1 cellular context compared by ENCODE assay signal in genomic region chr6:2124260-2124709, GRCh38.
A peak's percentile ranks its signal among the peaks of the same experiment; 100 is the strongest.
TF ChIP-seq lines count a peak whose summit lies in the region.

No MANE protein-coding gene starts in this region.

TF ChIP-seq in HEK293, 187 proteins besides CTCF, POLR2A, EP300 and RAD21 (continued from another document and continues in another):
- TF ChIP-seq ZNF514 (tag by site-specific recombination; IDR thresholded peaks at IDR 0.05) = no peak
- no peak for TF ChIP-seq ZNF654 (tag by site-specific recombination; IDR thresholded peaks at IDR 0.05; ENCODE audit: low read depth)
- peak; percentile 83 for TF ChIP-seq PRDM10 (tag by site-specific recombination; IDR thresholded peaks at IDR 0.05)
- no peak for TF ChIP-seq ZNF140 (tag by site-specific recombination; IDR thresholded peaks at IDR 0.05)
- TF ChIP-seq ZNF335 (tag by site-specific recombination; conservative IDR thresholded peaks at IDR 0.05) = no peak
- TF ChIP-seq ZIC2 (tag by site-specific recombination; IDR thresholded peaks at IDR 0.05) = peak; percentile 61
- TF ChIP-seq ZNF791 (tag by site-specific recombination; IDR thresholded peaks at IDR 0.05) = no peak
- no peak for TF ChIP-seq ZXDB (tag by site-specific recombination; IDR thresholded peaks at IDR 0.05)
- no peak for TF ChIP-seq ZBTB7A (tag by site-specific recombination; IDR thresholded peaks at IDR 0.05; ENCODE audit: low read depth)
- no peak for TF ChIP-seq ZNF10 (tag by site-specific recombination; IDR thresholded peaks at IDR 0.05)
- TF ChIP-seq, protein P1, sequence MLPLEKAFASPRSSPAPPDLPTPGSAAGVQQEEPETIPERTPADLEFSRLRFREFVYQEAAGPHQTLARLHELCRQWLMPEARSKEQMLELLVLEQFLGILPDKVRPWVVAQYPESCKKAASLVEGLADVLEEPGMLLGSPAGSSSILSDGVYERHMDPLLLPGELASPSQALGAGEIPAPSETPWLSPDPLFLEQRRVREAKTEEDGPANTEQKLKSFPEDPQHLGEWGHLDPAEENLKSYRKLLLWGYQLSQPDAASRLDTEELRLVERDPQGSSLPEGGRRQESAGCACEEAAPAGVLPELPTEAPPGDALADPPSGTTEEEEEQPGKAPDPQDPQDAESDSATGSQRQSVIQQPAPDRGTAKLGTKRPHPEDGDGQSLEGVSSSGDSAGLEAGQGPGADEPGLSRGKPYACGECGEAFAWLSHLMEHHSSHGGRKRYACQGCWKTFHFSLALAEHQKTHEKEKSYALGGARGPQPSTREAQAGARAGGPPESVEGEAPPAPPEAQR (tag by site-specific recombination; IDR thresholded peaks at IDR 0.05) = no peak
- TF ChIP-seq ZNF76 (tag by site-specific recombination; IDR thresholded peaks at IDR 0.05; ENCODE audit: borderline replicate concordance, low read depth) = no peak
- no peak for TF ChIP-seq ZFP3 (tag by site-specific recombination; IDR thresholded peaks at IDR 0.05; ENCODE audit: low read depth)
- TF ChIP-seq, protein P2, sequence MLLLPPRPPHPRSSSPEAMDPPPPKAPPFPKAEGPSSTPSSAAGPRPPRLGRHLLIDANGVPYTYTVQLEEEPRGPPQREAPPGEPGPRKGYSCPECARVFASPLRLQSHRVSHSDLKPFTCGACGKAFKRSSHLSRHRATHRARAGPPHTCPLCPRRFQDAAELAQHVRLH (tag by site-specific recombination; IDR thresholded peaks at IDR 0.05) = no peak
- no peak for TF ChIP-seq HOXA7 (CRISPR knock-in tag; IDR thresholded peaks at IDR 0.05; ENCODE audit: borderline replicate concordance)
- 0 out of 2 replicates have a peak, but pooled peaks have one; percentile 24 for TF ChIP-seq EGR2 (tag by site-specific recombination; IDR thresholded peaks at IDR 0.05; ENCODE audit: low read depth)
- no peak for TF ChIP-seq SCRT1 (tag by site-specific recombination; IDR thresholded peaks at IDR 0.05; ENCODE audit: borderline replicate concordance)
- TF ChIP-seq ZSCAN4 (tag by site-specific recombination; IDR thresholded peaks at IDR 0.05) = no peak
- TF ChIP-seq PRDM1 (tag by site-specific recombination; IDR thresholded peaks at IDR 0.05) = no peak
- no peak for TF ChIP-seq ZNF843 (tag by site-specific recombination; IDR thresholded peaks at IDR 0.05)
- no peak for TF ChIP-seq ZNF280C (tag by site-specific recombination; IDR thresholded peaks at IDR 0.05)
- no peak for TF ChIP-seq SP3 (tag by site-specific recombination; IDR thresholded peaks at IDR 0.05)
- 0 out of 2 replicates have a peak, but pooled peaks have one; percentile 46 for TF ChIP-seq TRIM28 (IDR thresholded peaks at IDR 0.05; ENCODE audit: borderline replicate concordance, low read length)
- TF ChIP-seq, protein P3, sequence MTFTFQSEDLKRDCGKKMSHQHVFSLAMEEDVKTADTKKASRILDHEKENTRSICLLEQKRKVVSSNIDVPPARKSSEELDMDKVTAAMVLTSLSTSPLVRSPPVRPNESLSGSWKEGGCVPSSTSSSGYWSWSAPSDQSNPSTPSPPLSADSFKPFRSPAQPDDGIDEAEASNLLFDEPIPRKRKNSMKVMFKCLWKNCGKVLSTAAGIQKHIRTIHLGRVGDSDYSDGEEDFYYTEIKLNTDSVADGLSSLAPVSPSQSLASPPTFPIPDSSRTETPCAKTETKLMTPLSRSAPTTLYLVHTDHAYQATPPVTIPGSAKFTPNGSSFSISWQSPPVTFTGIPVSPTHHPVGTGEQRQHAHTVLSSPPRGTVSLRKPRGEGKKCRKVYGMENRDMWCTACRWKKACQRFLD (tag by site-specific recombination; IDR thresholded peaks at IDR 0.05) = no peak
- no peak for TF ChIP-seq ZNF544 (tag by site-specific recombination; IDR thresholded peaks at IDR 0.05)
- TF ChIP-seq GLIS2 (tag by site-specific recombination; IDR thresholded peaks at IDR 0.05) = no peak
- TF ChIP-seq ZNF169 (tag by site-specific recombination; IDR thresholded peaks at IDR 0.05) = no peak
- TF ChIP-seq, protein P4, sequence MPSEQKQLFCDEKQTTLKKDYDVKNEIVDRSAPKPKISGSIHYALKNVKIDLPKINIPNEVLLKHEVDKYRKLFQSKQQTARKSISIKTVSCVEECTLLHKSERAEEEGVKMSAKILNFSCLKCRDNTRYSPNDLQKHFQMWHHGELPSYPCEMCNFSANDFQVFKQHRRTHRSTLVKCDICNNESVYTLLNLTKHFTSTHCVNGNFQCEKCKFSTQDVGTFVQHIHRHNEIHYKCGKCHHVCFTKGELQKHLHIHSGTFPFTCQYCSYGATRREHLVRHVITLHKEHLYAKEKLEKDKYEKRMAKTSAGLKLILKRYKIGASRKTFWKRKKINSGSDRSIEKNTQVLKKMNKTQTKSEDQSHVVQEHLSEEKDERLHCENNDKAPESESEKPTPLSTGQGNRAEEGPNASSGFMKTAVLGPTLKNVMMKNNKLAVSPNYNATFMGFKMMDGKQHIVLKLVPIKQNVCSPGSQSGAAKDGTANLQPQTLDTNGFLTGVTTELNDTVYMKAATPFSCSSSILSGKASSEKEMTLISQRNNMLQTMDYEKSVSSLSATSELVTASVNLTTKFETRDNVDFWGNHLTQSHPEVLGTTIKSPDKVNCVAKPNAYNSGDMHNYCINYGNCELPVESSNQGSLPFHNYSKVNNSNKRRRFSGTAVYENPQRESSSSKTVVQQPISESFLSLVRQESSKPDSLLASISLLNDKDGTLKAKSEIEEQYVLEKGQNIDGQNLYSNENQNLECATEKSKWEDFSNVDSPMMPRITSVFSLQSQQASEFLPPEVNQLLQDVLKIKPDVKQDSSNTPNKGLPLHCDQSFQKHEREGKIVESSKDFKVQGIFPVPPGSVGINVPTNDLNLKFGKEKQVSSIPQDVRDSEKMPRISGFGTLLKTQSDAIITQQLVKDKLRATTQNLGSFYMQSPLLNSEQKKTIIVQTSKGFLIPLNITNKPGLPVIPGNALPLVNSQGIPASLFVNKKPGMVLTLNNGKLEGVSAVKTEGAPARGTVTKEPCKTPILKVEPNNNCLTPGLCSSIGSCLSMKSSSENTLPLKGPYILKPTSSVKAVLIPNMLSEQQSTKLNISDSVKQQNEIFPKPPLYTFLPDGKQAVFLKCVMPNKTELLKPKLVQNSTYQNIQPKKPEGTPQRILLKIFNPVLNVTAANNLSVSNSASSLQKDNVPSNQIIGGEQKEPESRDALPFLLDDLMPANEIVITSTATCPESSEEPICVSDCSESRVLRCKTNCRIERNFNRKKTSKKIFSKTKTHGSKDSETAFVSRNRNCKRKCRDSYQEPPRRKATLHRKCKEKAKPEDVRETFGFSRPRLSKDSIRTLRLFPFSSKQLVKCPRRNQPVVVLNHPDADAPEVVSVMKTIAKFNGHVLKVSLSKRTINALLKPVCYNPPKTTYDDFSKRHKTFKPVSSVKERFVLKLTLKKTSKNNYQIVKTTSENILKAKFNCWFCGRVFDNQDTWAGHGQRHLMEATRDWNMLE (tag by site-specific recombination; conservative IDR thresholded peaks at IDR 0.05; ENCODE audit: low read depth) = no peak
- no peak for TF ChIP-seq ZNF670 (tag by site-specific recombination; IDR thresholded peaks at IDR 0.05; ENCODE audit: low read depth)
- peak; percentile 65 for TF ChIP-seq ZNF692 (tag by site-specific recombination; IDR thresholded peaks at IDR 0.05)
- TF ChIP-seq, protein P5, sequence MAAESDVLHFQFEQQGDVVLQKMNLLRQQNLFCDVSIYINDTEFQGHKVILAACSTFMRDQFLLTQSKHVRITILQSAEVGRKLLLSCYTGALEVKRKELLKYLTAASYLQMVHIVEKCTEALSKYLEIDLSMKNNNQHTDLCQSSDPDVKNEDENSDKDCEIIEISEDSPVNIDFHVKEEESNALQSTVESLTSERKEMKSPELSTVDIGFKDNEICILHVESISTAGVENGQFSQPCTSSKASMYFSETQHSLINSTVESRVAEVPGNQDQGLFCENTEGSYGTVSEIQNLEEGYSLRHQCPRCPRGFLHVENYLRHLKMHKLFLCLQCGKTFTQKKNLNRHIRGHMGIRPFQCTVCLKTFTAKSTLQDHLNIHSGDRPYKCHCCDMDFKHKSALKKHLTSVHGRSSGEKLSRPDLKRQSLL (tag by site-specific recombination; IDR thresholded peaks at IDR 0.05) = no peak
- TF ChIP-seq ZSCAN30 (tag by site-specific recombination; IDR thresholded peaks at IDR 0.05) = 0 out of 2 replicates have a peak, but pooled peaks have one; percentile 32
- TF ChIP-seq, protein P6, sequence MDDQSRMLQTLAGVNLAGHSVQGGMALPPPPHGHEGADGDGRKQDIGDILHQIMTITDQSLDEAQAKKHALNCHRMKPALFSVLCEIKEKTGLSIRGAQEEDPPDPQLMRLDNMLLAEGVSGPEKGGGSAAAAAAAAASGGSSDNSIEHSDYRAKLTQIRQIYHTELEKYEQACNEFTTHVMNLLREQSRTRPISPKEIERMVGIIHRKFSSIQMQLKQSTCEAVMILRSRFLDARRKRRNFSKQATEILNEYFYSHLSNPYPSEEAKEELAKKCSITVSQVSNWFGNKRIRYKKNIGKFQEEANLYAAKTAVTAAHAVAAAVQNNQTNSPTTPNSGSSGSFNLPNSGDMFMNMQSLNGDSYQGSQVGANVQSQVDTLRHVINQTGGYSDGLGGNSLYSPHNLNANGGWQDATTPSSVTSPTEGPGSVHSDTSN (CRISPR knock-in tag; IDR thresholded peaks at IDR 0.05) = no peak
- TF ChIP-seq, protein P7, sequence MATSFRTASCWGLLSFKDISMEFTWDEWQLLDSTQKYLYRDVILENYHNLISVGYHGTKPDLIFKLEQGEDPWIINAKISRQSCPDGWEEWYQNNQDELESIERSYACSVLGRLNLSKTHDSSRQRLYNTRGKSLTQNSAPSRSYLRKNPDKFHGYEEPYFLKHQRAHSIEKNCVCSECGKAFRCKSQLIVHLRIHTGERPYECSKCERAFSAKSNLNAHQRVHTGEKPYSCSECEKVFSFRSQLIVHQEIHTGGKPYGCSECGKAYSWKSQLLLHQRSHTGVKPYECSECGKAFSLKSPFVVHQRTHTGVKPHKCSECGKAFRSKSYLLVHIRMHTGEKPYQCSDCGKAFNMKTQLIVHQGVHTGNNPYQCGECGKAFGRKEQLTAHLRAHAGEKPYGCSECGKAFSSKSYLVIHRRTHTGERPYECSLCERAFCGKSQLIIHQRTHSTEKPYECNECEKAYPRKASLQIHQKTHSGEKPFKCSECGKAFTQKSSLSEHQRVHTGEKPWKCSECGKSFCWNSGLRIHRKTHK (tag by site-specific recombination; IDR thresholded peaks at IDR 0.05) = no peak
- TF ChIP-seq IKZF3 (tag by site-specific recombination; IDR thresholded peaks at IDR 0.05) = 0 out of 2 replicates have a peak, but pooled peaks have one; percentile 62
